22 cellular contexts compared by ENCODE assay signal in genomic region chr13:35744566-35745203, GRCh38.
DNase-seq lines count a peak whose midpoint lies in the region; ATAC-seq and TF ChIP-seq lines count a peak whose summit lies in the region.
"Had no signal": no experiment of that assay in that cellular context is flagged by ENCODE, and none has a peak within 500 bp of the region (broad histone marks: within the 10 kb centered on the region; RNA-seq: fewer than 3 reads in every experiment).

No MANE protein-coding gene starts in this region.

- H3K4me3 ChIP-seq in SK-N-SH (ENCODE audit: low read depth in 2 of 2, low read length in 1 of 2) (no peak overlapping the region), esophagus muscularis mucosa (no peak overlapping the region)
- H3K4me3 ChIP-seq: BLaER1, coronary artery, HAP-1, lung had no signal

- H3K9me3 Mint-ChIP-seq in progenitor cell of endocrine pancreas (ENCODE audit: low read depth), result peaks cover 3% of the 10 kb centered on the region

- H3K27me3 Mint-ChIP-seq in progenitor cell of endocrine pancreas, result no peaks in the 10 kb centered on the region

- no peaks in the 10 kb centered on the region for H3K79me2 ChIP-seq in SK-N-SH (ENCODE audit: insufficient read depth)

- H3K4me1 Mint-ChIP-seq in progenitor cell of endocrine pancreas (ENCODE audit: low read depth), result peaks cover 8% of the 10 kb centered on the region

- peaks cover 4% of the 10 kb centered on the region; the same call in 1 of the 2 replicates for H3K9me3 ChIP-seq in SK-N-SH
- peaks cover 0 to 4% (median under 1%) of the 10 kb centered on the region in 4 donors for H3K9me3 ChIP-seq in esophagus muscularis mucosa

- no peaks in the 10 kb centered on the region for H3K27me3 ChIP-seq in SK-N-SH (ENCODE audit: insufficient read depth)
- no peaks in the 10 kb centered on the region for H3K27me3 ChIP-seq in esophagus muscularis mucosa
- H3K27me3 ChIP-seq: BLaER1 had no signal

- TF ChIP-seq POLR2A in esophagus muscularis mucosa (IDR thresholded peaks at IDR 0.05; ENCODE audit: low read depth), result no peak

- peak overlapping the region; percentile 67 for H3K27ac Mint-ChIP-seq in progenitor cell of endocrine pancreas

- TF ChIP-seq CTCF in SK-N-SH (IDR thresholded peaks at IDR 0.05) (no peak), esophagus muscularis mucosa (IDR thresholded peaks at IDR 0.05) (no peak), progenitor cell of endocrine pancreas (IDR thresholded peaks at IDR 0.05; ENCODE audit: unreplicated experiment) (no peak), GM10266 (IDR thresholded peaks at IDR 0.05; ENCODE audit: control insufficient read depth, insufficient read depth, low read depth, missing control alignments) (no peak)

- no peak for DNase-seq in SK-N-SH
- DNase-seq in SK-N-DZ (ENCODE audit: low spot score), result peak; percentile 46
- peak; percentile 62 for DNase-seq in esophagus muscularis mucosa (ENCODE audit: extremely low spot score)
- no peak for DNase-seq in progenitor cell of endocrine pancreas (ENCODE audit: low spot score, unreplicated experiment)
- no peak for DNase-seq in GM10266 (ENCODE audit: extremely low spot score)
- no peak for DNase-seq in AML-193 (lab: John Stamatoyannopoulos, UW)
- DNase-seq in globus pallidus (ENCODE audit: low spot score), result no peak
- DNase-seq: activated CD4-positive, alpha-beta T cell treated with anti-CD3 and anti-CD28 coated beads for 1 hour; activated naive CD4-positive, alpha-beta T cell treated with anti-CD3 and anti-CD28 coated beads, Interleukin-2, amount 50 U/mL, for 16 hours; activated T-cell treated with anti-CD3 and anti-CD28 coated beads, Interleukin-2, amount 50 U/mL, for 4 hours; hippocampal formation; NCI-H1417; NCI-H226; NK-92 treated with Interleukin-12 subunit alpha and Interleukin-12 subunit beta, amount 100 ng/mL, for 24 hours; substantia nigra; T-helper 9 cell had no signal

- H3K36me3 Mint-ChIP-seq in progenitor cell of endocrine pancreas (ENCODE audit: insufficient read depth), result no peaks in the 10 kb centered on the region

- no peak for TF ChIP-seq EP300 in SK-N-SH (IDR thresholded peaks at IDR 0.05; ENCODE audit: borderline replicate concordance in 1 of 2, low read depth in 1 of 2, low read length in 1 of 2)
- no peak for TF ChIP-seq EP300 in esophagus muscularis mucosa (IDR thresholded peaks at IDR 0.05)

- POLR2A ChIA-PET in SK-N-SH (lab: Yijun Ruan, JAX), result no interaction called here

- H3K27ac ChIP-seq in SK-N-SH (ENCODE audit: low read depth in 2 of 2, low read length in 1 of 2) (no peak overlapping the region), esophagus muscularis mucosa (replicated peaks in 1 of 4) (no peak overlapping the region)
- H3K27ac ChIP-seq: BLaER1, coronary artery had no signal

- no peak overlapping the region for H3K4me3 Mint-ChIP-seq in progenitor cell of endocrine pancreas (ENCODE audit: low read depth)
- H3K4me3 Mint-ChIP-seq: activated T-cell treated with anti-CD3 and anti-CD28 coated beads, Interleukin-2, amount 50 U/mL, for 4 hours had no signal

- H3K36me3 ChIP-seq in SK-N-SH (replicated peaks in 1 of 2; ENCODE audit: control insufficient read depth in 1 of 2, insufficient read depth in 2 of 2, low read length in 1 of 2), result no peaks in the 10 kb centered on the region
- no peaks in the 10 kb centered on the region for H3K36me3 ChIP-seq in esophagus muscularis mucosa
- H3K36me3 ChIP-seq: BLaER1, HAP-1 had no signal

- no peak overlapping the region for H2AFZ ChIP-seq in SK-N-SH (ENCODE audit: low read depth)

- H3F3A ChIP-seq in SK-N-SH (replicated peaks; ENCODE audit: insufficient read depth), result no peaks in the 10 kb centered on the region

- no peak overlapping the region for H3K4me2 ChIP-seq in SK-N-SH
- H3K4me2 ChIP-seq: BLaER1 had no signal

- no peaks in the 10 kb centered on the region for H4K20me1 ChIP-seq in SK-N-SH (ENCODE audit: insufficient read depth)
- H4K20me1 ChIP-seq: BLaER1 had no signal

- no peaks in the 10 kb centered on the region for H3K4me1 ChIP-seq in SK-N-SH (ENCODE audit: control insufficient read depth in 1 of 2, insufficient read depth in 2 of 2, low read depth in 1 of 2, low read length in 1 of 2)
- no peaks in the 10 kb centered on the region for H3K4me1 ChIP-seq in esophagus muscularis mucosa
- H3K4me1 ChIP-seq: BLaER1 had no signal

- intact Hi-C loops in esophagus muscularis mucosa (cut with DNase I), result no loop called here

- CTCF ChIA-PET in SK-N-SH (lab: Yijun Ruan, JAX), result interaction anchor here (0.6 to 0.8 kb wide), 2 partner anchors 10 to 74 kb away, joined by 3 read pairs; no protein-coding TSS in a partner anchor

- no peak for TF ChIP-seq RAD21 in SK-N-SH (IDR thresholded peaks at IDR 0.05; ENCODE audit: low read length)

- ATAC-seq in SK-N-SH treated with all-trans-retinoic acid at 6 μM for 48 hours, result peak; percentile 40; the same call in 2 of the 3 replicates
- ATAC-seq: activated T-cell treated with anti-CD3 and anti-CD28 coated beads, Interleukin-2, amount 50 U/mL, for 4 hours; sciatic nerve had no signal

- WGBS in SK-N-SH (ENCODE audit: low lambda C conversion rate), result 75% methylated on average over 9 of the region's 9 CpGs
- 64% methylated on average over 9 of the region's 9 CpGs for WGBS in esophagus muscularis mucosa

- H3K9me2 ChIP-seq in SK-N-SH, result no peaks in the 10 kb centered on the region

- no peak overlapping the region for H3K9ac ChIP-seq in SK-N-SH
- H3K9ac ChIP-seq: BLaER1 had no signal

TF ChIP-seq in SK-N-SH treated with all-trans-retinoic acid at 6 μM for 48 hours, 23 proteins besides CTCF, POLR2A, EP300 and RAD21:
- TF ChIP-seq TCF4 (CRISPR knock-in tag; IDR thresholded peaks at IDR 0.05; ENCODE audit: borderline replicate concordance), result no peak
- TF ChIP-seq ZNF565 (CRISPR knock-in tag; conservative IDR thresholded peaks at IDR 0.05; ENCODE audit: low read depth), result no peak

TF ChIP-seq in SK-N-SH, 30 proteins besides CTCF, POLR2A, EP300 and RAD21:
- no peak for TF ChIP-seq EZH2phosphoT487 (IDR thresholded peaks at IDR 0.05; ENCODE audit: borderline replicate concordance, low read depth)
- no peak for TF ChIP-seq FOXM1 (IDR thresholded peaks at IDR 0.05; ENCODE audit: low read depth)

Comparison
In these comparisons a context has a peak if more than half of its experiments do, and no peak if none do; other contexts are left out.
1. DNase-seq: peak in SK-N-DZ (single experiment) and esophagus muscularis mucosa (single experiment); none in SK-N-SH (single experiment), progenitor cell of endocrine pancreas (single experiment), GM10266 (single experiment), AML-193 (0 of 2) and globus pallidus (single experiment).